16 cellular contexts compared by ENCODE assay signal in genomic region chr1:223084466-223084865, GRCh38. TPM values are rescaled to one million over a fixed set of nuclear protein-coding genes. Genes with fewer than 3 reads are reported as not detected.
DNase-seq lines count a peak whose midpoint lies in the region.
"Had no signal": no experiment of that assay in that cellular context is flagged by ENCODE, and none has a peak within 500 bp of the region (broad histone marks: within the 10 kb centered on the region; RNA-seq: fewer than 3 reads in every experiment).

No MANE protein-coding gene starts in this region.

- H3K4me1 ChIP-seq in stomach smooth muscle (ENCODE audit: control insufficient read depth, insufficient read depth, low read length) = peaks cover 60% of the 10 kb centered on the region

- DNase-seq in NCI-H748 (lab: John Stamatoyannopoulos, UW; ENCODE audit: unreplicated experiment) (peak; percentile 32), NCI-H748 treated with DMSO at 0.1 percent for 48 hours (lab: John Stamatoyannopoulos, UW) (no peak), NCI-H69 (lab: John Stamatoyannopoulos, UW) (peak; percentile 83), mesenteric fat pad (ENCODE audit: low spot score) (peak; percentile 57), T-helper 2 cell (no peak), cerebellar nuclear complex (lab: John Stamatoyannopoulos, UW) (no peak), immature natural killer cell (no peak)
- DNase-seq: CD4-positive, alpha-beta memory T cell; GDM1; KG1; NCI-H1048; NCI-H1694 had no signal

- no peak overlapping the region for H3K27ac Mint-ChIP-seq in immature natural killer cell
- H3K27ac Mint-ChIP-seq: CD4-positive, alpha-beta memory T cell had no signal

- no peaks in the 10 kb centered on the region for H3K36me3 Mint-ChIP-seq in immature natural killer cell
- H3K36me3 Mint-ChIP-seq: CD4-positive, alpha-beta memory T cell had no signal

- H3K27me3 Mint-ChIP-seq in immature natural killer cell (ENCODE audit: low read depth in 3 of 3) = peaks cover 1 to 6% (median 6%) of the 10 kb centered on the region in 3 donors

- no peak overlapping the region for H3K4me3 ChIP-seq in stomach smooth muscle (ENCODE audit: low read length in 2 of 2)
- H3K4me3 ChIP-seq: GM12878 had no signal

- no peaks in the 10 kb centered on the region for H3K9me3 ChIP-seq in stomach smooth muscle (ENCODE audit: control insufficient read depth in 2 of 2, low read length in 2 of 2)

- H3K4me3 Mint-ChIP-seq in immature natural killer cell = no peak overlapping the region
- H3K4me3 Mint-ChIP-seq: CD4-positive, alpha-beta memory T cell had no signal

- peaks cover 0 to 3% of the 10 kb centered on the region in 2 donors for H3K4me1 Mint-ChIP-seq in immature natural killer cell

- no peaks in the 10 kb centered on the region for H3K36me3 ChIP-seq in stomach smooth muscle (ENCODE audit: control insufficient read depth in 2 of 2, insufficient read depth in 2 of 2, low read length in 2 of 2)

- H3K9ac ChIP-seq in stomach smooth muscle (ENCODE audit: low read length in 2 of 2) = no peak overlapping the region

- H3K27me3 ChIP-seq in stomach smooth muscle (ENCODE audit: control insufficient read depth in 1 of 2, insufficient read depth in 2 of 2, low read length in 2 of 2) = no peaks in the 10 kb centered on the region

- H3K9me3 Mint-ChIP-seq in immature natural killer cell = no peaks in the 10 kb centered on the region
- H3K9me3 Mint-ChIP-seq: CD4-positive, alpha-beta memory T cell had no signal

- peak overlapping the region; percentile 82 for H3K27ac ChIP-seq in stomach smooth muscle (ENCODE audit: low read length)

RNA-seq across cellular contexts. Expression of gene TLR5, which starts 58.6 kb away (rescaled TPM):
- 10.5 TPM for total RNA-seq in mesenteric fat pad
- polyA plus RNA-seq in immature natural killer cell = 1 to 10 TPM in 1 of 3 donors, under 1 TPM in 1, not detected in 1; 0.80 to 1.0 TPM
- total RNA-seq: A172, HepG2 had no signal
- polyA plus RNA-seq: HepG2 had no signal

Comparison
In these comparisons a context has a peak if more than half of its experiments do, and no peak if none do; other contexts are left out.
1. DNase-seq: peak in NCI-H748 (single experiment), NCI-H69 (single experiment) and mesenteric fat pad (single experiment); none in NCI-H748 treated with DMSO at 0.1 percent for 48 hours (single experiment), T-helper 2 cell (0 of 5), cerebellar nuclear complex (0 of 2) and immature natural killer cell (0 of 3).